11 cellular contexts compared by ENCODE assay signal in genomic region chr20:52459150-52459549, GRCh38.
"Had no signal": no experiment of that assay in that cellular context is flagged by ENCODE, and none has a peak within 500 bp of the region (broad histone marks: within the 10 kb centered on the region; RNA-seq: fewer than 3 reads in every experiment).

No MANE protein-coding gene starts in this region.

- H3K36me3 ChIP-seq: HAP-1 had no signal

- H2AFZ ChIP-seq: GM23248, GM23338 had no signal

- H3K9me3 ChIP-seq: HAP-1 had no signal

- H3K4me1 ChIP-seq: HAP-1 had no signal

- DNase-seq: GM23248, GOT3, H7, H9, HCEC 1CT, HFFc6 had no signal

- H3K27ac ChIP-seq: GM23248 had no signal

- H3K9me3 Mint-ChIP-seq: GM23338 had no signal

- ATAC-seq: GM23338, HCT116 had no signal

- FAIRE-seq: H1, H54 had no signal

- H3K4me3 Mint-ChIP-seq: GM23338, H9, HFFc6 had no signal

- H3K4me3 ChIP-seq: GM23248, GM23338, HAP-1 had no signal

- H3K9ac ChIP-seq: GM23248 had no signal

- H3K4me1 Mint-ChIP-seq: GM23338, H9 had no signal

- H3K4me2 ChIP-seq: GM23338 had no signal

- H3K27ac Mint-ChIP-seq: GM23338, H9, HFFc6 had no signal
